ENCODE assay signal across 11 cellular contexts in the genomic region with DNA sequence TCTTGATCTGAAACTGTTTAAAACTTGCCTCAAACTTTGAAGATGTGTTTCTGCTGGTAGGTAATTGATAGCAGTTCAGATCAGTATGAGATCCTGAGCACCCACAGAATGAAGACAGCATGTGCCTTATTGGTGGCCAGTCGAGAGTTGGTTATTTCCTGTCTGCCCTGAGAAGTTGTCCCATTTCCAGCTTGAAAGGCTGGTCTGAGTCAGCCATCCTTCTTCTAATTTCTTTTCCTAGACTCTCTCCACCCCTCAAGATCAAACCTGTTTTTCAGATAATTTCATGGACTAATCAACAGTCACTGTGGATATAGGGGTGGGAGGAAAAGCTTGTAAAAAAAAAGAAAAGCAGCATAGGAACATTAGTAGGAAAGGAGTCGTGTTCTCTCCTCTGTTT.
DNase-seq lines count a peak whose midpoint lies in the region; ATAC-seq and TF ChIP-seq lines count a peak whose summit lies in the region.
"Had no signal": no experiment of that assay in that cellular context is flagged by ENCODE, and none has a peak within 500 bp of the region (broad histone marks: within the 10 kb centered on the region; RNA-seq: fewer than 3 reads in every experiment).

No MANE protein-coding gene starts in this region.

- H3K23ac ChIP-seq in H9 (ENCODE audit: insufficient read length, low read depth, low read length): no peak overlapping the region

- no peak overlapping the region for H2BK5ac ChIP-seq in H9 (ENCODE audit: insufficient read length, low read length)

- no peaks in the 10 kb centered on the region for H4K20me1 ChIP-seq in H9 (ENCODE audit: control insufficient read depth, insufficient read depth, insufficient read length)

- no peak overlapping the region for H3K4ac ChIP-seq in H9 (ENCODE audit: low read depth, low read length)

- H2BK20ac ChIP-seq in H9 (ENCODE audit: low read depth, low read length, poor library complexity, severe bottlenecking): no peak overlapping the region

- peaks cover 88% of the 10 kb centered on the region for H3K4me1 Mint-ChIP-seq in activated CD4-positive, alpha-beta memory T cell treated with anti-CD3 and anti-CD28 coated beads for 36 hours (ENCODE audit: low read depth)
- H3K4me1 Mint-ChIP-seq in activated CD4-positive, alpha-beta memory T cell treated with anti-CD3 and anti-CD28 coated beads, Interleukin-2, amount 10 ng/mL, durations not matched to agents 7 days and 5 days: peaks cover 51% of the 10 kb centered on the region
- peaks cover 66% of the 10 kb centered on the region for H3K4me1 Mint-ChIP-seq in T-helper 17 cell
- peaks cover 93% of the 10 kb centered on the region for H3K4me1 Mint-ChIP-seq in stimulated activated memory B cell treated with anti-CD40 and anti-IgM and Interleukin-4, amounts not matched to agents 10 μg/mL and 1 μg/mL and 100 μg/mL, for 72 hours
- H3K4me1 Mint-ChIP-seq in H9: peaks cover 20 to 21% of the 10 kb centered on the region in 2 experiments

- no peaks in the 10 kb centered on the region for H3K9me3 Mint-ChIP-seq in activated CD4-positive, alpha-beta memory T cell treated with anti-CD3 and anti-CD28 coated beads for 36 hours
- no peaks in the 10 kb centered on the region for H3K9me3 Mint-ChIP-seq in activated CD4-positive, alpha-beta memory T cell treated with anti-CD3 and anti-CD28 coated beads, Interleukin-2, amount 10 ng/mL, durations not matched to agents 7 days and 5 days
- no peaks in the 10 kb centered on the region for H3K9me3 Mint-ChIP-seq in stimulated activated memory B cell treated with anti-CD40 and anti-IgM and Interleukin-4, amounts not matched to agents 10 μg/mL and 1 μg/mL and 100 μg/mL, for 72 hours
- H3K9me3 Mint-ChIP-seq in H9: no peaks in the 10 kb centered on the region

- no peak for TF ChIP-seq CTCF in esophagus muscularis mucosa (IDR thresholded peaks at IDR 0.05)
- no peak for TF ChIP-seq CTCF in H9 (conservative IDR thresholded peaks at IDR 0.05)

- no peaks in the 10 kb centered on the region for H3K27me3 Mint-ChIP-seq in activated CD4-positive, alpha-beta memory T cell treated with anti-CD3 and anti-CD28 coated beads for 36 hours
- no peaks in the 10 kb centered on the region for H3K27me3 Mint-ChIP-seq in activated CD4-positive, alpha-beta memory T cell treated with anti-CD3 and anti-CD28 coated beads, Interleukin-2, amount 10 ng/mL, durations not matched to agents 7 days and 5 days
- no peaks in the 10 kb centered on the region for H3K27me3 Mint-ChIP-seq in T-helper 17 cell
- no peaks in the 10 kb centered on the region for H3K27me3 Mint-ChIP-seq in stimulated activated memory B cell treated with anti-CD40 and anti-IgM and Interleukin-4, amounts not matched to agents 10 μg/mL and 1 μg/mL and 100 μg/mL, for 72 hours
- no peaks in the 10 kb centered on the region; the same call in 1 of the 2 replicates for H3K27me3 Mint-ChIP-seq in H9 (ENCODE audit: low read depth)

- H3T11ph ChIP-seq in H9 (ENCODE audit: low read length): no peak overlapping the region

- H2BK12ac ChIP-seq in H9 (ENCODE audit: insufficient read length, low read depth, low read length): no peak overlapping the region

- CTCF ChIA-PET in activated CD4-positive, alpha-beta memory T cell treated with anti-CD3 and anti-CD28 coated beads for 36 hours (lab: Charles Lee): no interaction called here
- CTCF ChIA-PET in activated CD4-positive, alpha-beta memory T cell treated with anti-CD3 and anti-CD28 coated beads, Interleukin-2, amount 10 ng/mL, durations not matched to agents 7 days and 5 days (lab: Charles Lee): interaction anchor here (1.3 to 1.7 kb wide), 2 partner anchors 10 to 49 kb away, joined by 3 to 5 read pairs; no protein-coding TSS in a partner anchor

- H4K8ac ChIP-seq in H9 (replicated peaks; ENCODE audit: insufficient read length, low read depth, low read length): no peak overlapping the region

- ATAC-seq in T-helper 17 cell: no peak
- no peak for ATAC-seq in stimulated activated memory B cell treated with anti-CD40 and anti-IgM and Interleukin-4, amounts not matched to agents 10 μg/mL and 1 μg/mL and 100 μg/mL, for 72 hours

- no peak for DNase-seq in activated CD4-positive, alpha-beta memory T cell treated with anti-CD3 and anti-CD28 coated beads for 36 hours
- no peak for DNase-seq in activated CD4-positive, alpha-beta memory T cell treated with anti-CD3 and anti-CD28 coated beads, Interleukin-2, amount 10 ng/mL, durations not matched to agents 7 days and 5 days
- DNase-seq in T-helper 17 cell (no peak), esophagus muscularis mucosa (ENCODE audit: extremely low spot score) (no peak), HAP-1 (ENCODE audit: low spot score in 2 of 2) (no peak), H9 (no peak), DMS79 treated with DMSO at 0.1 percent for 48 hours (lab: John Stamatoyannopoulos, UW) (no peak)
- DNase-seq: brain microvascular endothelial cell, NCI-H2107 had no signal

- H3K27ac ChIP-seq in esophagus muscularis mucosa (replicated peaks in 1 of 4): peak overlapping the region; percentile 18 to 84 (median 40)
- no peak overlapping the region for H3K27ac ChIP-seq in H9 (ENCODE audit: insufficient read length, low read depth, low read length)
- H3K27ac ChIP-seq: brain microvascular endothelial cell, KMS-11 had no signal

- no peaks in the 10 kb centered on the region for H3K79me2 ChIP-seq in H9 (ENCODE audit: insufficient read depth, low read length)

- 41% methylated on average over 2 of the region's 2 CpGs for WGBS in esophagus muscularis mucosa
- no CpG with 5 or more reads among the region's 2 CpGs for WGBS in H9 (ENCODE audit: extremely low coverage, insufficient read length, low lambda C conversion rate)

- in situ Hi-C loops in HAP-1 (cut with MboI; ENCODE audit: low sequenced_read_pairs): no loop called here

- H3K9me3 ChIP-seq in T-helper 17 cell (ENCODE audit: control insufficient read depth, low read length, poor library complexity, severe bottlenecking) (no peaks in the 10 kb centered on the region), esophagus muscularis mucosa (no peaks in the 10 kb centered on the region), HAP-1 (no peaks in the 10 kb centered on the region), H9 (ENCODE audit: control insufficient read depth, low read depth, low read length) (no peaks in the 10 kb centered on the region)

- H3K79me1 ChIP-seq in H9 (ENCODE audit: insufficient read depth, low read depth, low read length, poor library complexity, severe bottlenecking): no peaks in the 10 kb centered on the region

- POLR2A ChIA-PET in activated CD4-positive, alpha-beta memory T cell treated with anti-CD3 and anti-CD28 coated beads for 36 hours (lab: Charles Lee): interaction anchor here (1.3 kb wide), 1 partner anchor 33 kb away, joined by 3 read pairs; no protein-coding TSS in a partner anchor
- POLR2A ChIA-PET in activated CD4-positive, alpha-beta memory T cell treated with anti-CD3 and anti-CD28 coated beads, Interleukin-2, amount 10 ng/mL, durations not matched to agents 7 days and 5 days (lab: Charles Lee): interaction anchor here (0.6 to 1.2 kb wide), 3 partner anchors 12 to 55 kb away, joined by 3 to 5 read pairs (median 3); no protein-coding TSS in a partner anchor

- H3K4me3 ChIP-seq in esophagus muscularis mucosa (no peak overlapping the region), HAP-1 (no peak overlapping the region)

- no peak overlapping the region for H4K91ac ChIP-seq in H9 (ENCODE audit: insufficient read length, low read depth, low read length)

- H3K18ac ChIP-seq in H9 (ENCODE audit: insufficient read length, low read depth, low read length): no peak overlapping the region

- H3K4me1 ChIP-seq in esophagus muscularis mucosa (peaks cover 22 to 96% (median 90%) of the 10 kb centered on the region in 4 donors), HAP-1 (peaks cover 4% of the 10 kb centered on the region), H9 (ENCODE audit: insufficient read depth, low read length) (0 out of 2 replicates have a peak, but pooled peaks cover 3% of the 10 kb centered on the region)

- no peak for TF ChIP-seq EP300 in esophagus muscularis mucosa (IDR thresholded peaks at IDR 0.05)

- no peak overlapping the region for H2AFZ ChIP-seq in H9 (ENCODE audit: low read length)

- no peak overlapping the region for H3K9ac ChIP-seq in H9 (ENCODE audit: extremely low read depth, insufficient read length, low read length)
- H3K9ac ChIP-seq: KMS-11 had no signal

- H2AK5ac ChIP-seq in H9 (ENCODE audit: insufficient read length, low read length): no peak overlapping the region

- no peak overlapping the region for H3K4me3 Mint-ChIP-seq in activated CD4-positive, alpha-beta memory T cell treated with anti-CD3 and anti-CD28 coated beads for 36 hours
- no peak overlapping the region for H3K4me3 Mint-ChIP-seq in activated CD4-positive, alpha-beta memory T cell treated with anti-CD3 and anti-CD28 coated beads, Interleukin-2, amount 10 ng/mL, durations not matched to agents 7 days and 5 days
- H3K4me3 Mint-ChIP-seq in T-helper 17 cell (peak overlapping the region; percentile 2), H9 (no peak overlapping the region)
- H3K4me3 Mint-ChIP-seq in stimulated activated memory B cell treated with anti-CD40 and anti-IgM and Interleukin-4, amounts not matched to agents 10 μg/mL and 1 μg/mL and 100 μg/mL, for 72 hours: peak overlapping the region; percentile 19

- no peak overlapping the region for H4K5ac ChIP-seq in H9 (ENCODE audit: insufficient read length, low read depth, low read length)

- H3K36me3 Mint-ChIP-seq in activated CD4-positive, alpha-beta memory T cell treated with anti-CD3 and anti-CD28 coated beads for 36 hours: peaks cover 31% of the 10 kb centered on the region
- peaks cover 45% of the 10 kb centered on the region for H3K36me3 Mint-ChIP-seq in activated CD4-positive, alpha-beta memory T cell treated with anti-CD3 and anti-CD28 coated beads, Interleukin-2, amount 10 ng/mL, durations not matched to agents 7 days and 5 days (ENCODE audit: low read depth)
- H3K36me3 Mint-ChIP-seq in T-helper 17 cell (ENCODE audit: low read depth) (peaks cover 12% of the 10 kb centered on the region), H9 (ENCODE audit: insufficient read depth in 1 of 3, low read depth in 3 of 3) (no peaks in the 10 kb centered on the region)
- H3K36me3 Mint-ChIP-seq in stimulated activated memory B cell treated with anti-CD40 and anti-IgM and Interleukin-4, amounts not matched to agents 10 μg/mL and 1 μg/mL and 100 μg/mL, for 72 hours: peaks cover 56% of the 10 kb centered on the region

- no peak overlapping the region for H2BK120ac ChIP-seq in H9 (ENCODE audit: low read depth, low read length, poor library complexity, severe bottlenecking)

- no peak for TF ChIP-seq POLR2A in esophagus muscularis mucosa (IDR thresholded peaks at IDR 0.05; ENCODE audit: low read depth)

- H3K27ac Mint-ChIP-seq in activated CD4-positive, alpha-beta memory T cell treated with anti-CD3 and anti-CD28 coated beads for 36 hours: peak overlapping the region; percentile 53
- no peak overlapping the region for H3K27ac Mint-ChIP-seq in activated CD4-positive, alpha-beta memory T cell treated with anti-CD3 and anti-CD28 coated beads, Interleukin-2, amount 10 ng/mL, durations not matched to agents 7 days and 5 days
- H3K27ac Mint-ChIP-seq in T-helper 17 cell (peak overlapping the region; percentile 100), H9 (no peak overlapping the region)
- H3K27ac Mint-ChIP-seq in stimulated activated memory B cell treated with anti-CD40 and anti-IgM and Interleukin-4, amounts not matched to agents 10 μg/mL and 1 μg/mL and 100 μg/mL, for 72 hours: peak overlapping the region; percentile 95

- no peaks in the 10 kb centered on the region for H3K27me3 ChIP-seq in esophagus muscularis mucosa
- H3K27me3 ChIP-seq in HAP-1 (ENCODE audit: low read depth): no peaks in the 10 kb centered on the region
- H3K27me3 ChIP-seq in H9 (ENCODE audit: insufficient read depth, low read length): no peaks in the 10 kb centered on the region
- H3K27me3 ChIP-seq: brain microvascular endothelial cell had no signal

- H3K36me3 ChIP-seq in esophagus muscularis mucosa (no peaks in the 10 kb centered on the region), HAP-1 (replicated peaks) (no peaks in the 10 kb centered on the region)
- H3K36me3 ChIP-seq: brain microvascular endothelial cell had no signal

- H2BK15ac ChIP-seq in H9 (ENCODE audit: low read depth, low read length): no peak overlapping the region

- intact Hi-C loops in activated CD4-positive, alpha-beta memory T cell treated with anti-CD3 and anti-CD28 coated beads for 36 hours (cut with micrococcal nuclease): no loop called here
- intact Hi-C loops in esophagus muscularis mucosa (cut with DNase I): no loop called here

- no peaks in the 10 kb centered on the region for H3K23me2 ChIP-seq in H9 (ENCODE audit: insufficient read length, low read depth, low read length, poor library complexity, severe bottlenecking)

- no peak overlapping the region for H3K14ac ChIP-seq in H9 (ENCODE audit: insufficient read depth, low read length)

- no peak overlapping the region for H3K4me2 ChIP-seq in H9 (ENCODE audit: insufficient read depth, insufficient read length, low read length)
- H3K4me2 ChIP-seq: KMS-11 had no signal

- no peak overlapping the region for H3K56ac ChIP-seq in H9 (ENCODE audit: insufficient read length, low read depth, low read length)

Comparison
In these comparisons a context has a peak if more than half of its experiments do, and no peak if none do; other contexts are left out.
1. H3K27ac Mint-ChIP-seq: peak in activated CD4-positive, alpha-beta memory T cell treated with anti-CD3 and anti-CD28 coated beads for 36 hours (single experiment), T-helper 17 cell (single experiment) and stimulated activated memory B cell treated with anti-CD40 and anti-IgM and Interleukin-4, amounts not matched to agents 10 μg/mL and 1 μg/mL and 100 μg/mL, for 72 hours (single experiment); none in activated CD4-positive, alpha-beta memory T cell treated with anti-CD3 and anti-CD28 coated beads, Interleukin-2, amount 10 ng/mL, durations not matched to agents 7 days and 5 days (single experiment) and H9 (0 of 3).
2. H3K4me3 Mint-ChIP-seq: peak in T-helper 17 cell (single experiment) and stimulated activated memory B cell treated with anti-CD40 and anti-IgM and Interleukin-4, amounts not matched to agents 10 μg/mL and 1 μg/mL and 100 μg/mL, for 72 hours (single experiment); none in activated CD4-positive, alpha-beta memory T cell treated with anti-CD3 and anti-CD28 coated beads for 36 hours (single experiment), activated CD4-positive, alpha-beta memory T cell treated with anti-CD3 and anti-CD28 coated beads, Interleukin-2, amount 10 ng/mL, durations not matched to agents 7 days and 5 days (single experiment) and H9 (0 of 2).